Comparison of ENCODE assay signal across 16 cellular contexts in the genomic region with DNA sequence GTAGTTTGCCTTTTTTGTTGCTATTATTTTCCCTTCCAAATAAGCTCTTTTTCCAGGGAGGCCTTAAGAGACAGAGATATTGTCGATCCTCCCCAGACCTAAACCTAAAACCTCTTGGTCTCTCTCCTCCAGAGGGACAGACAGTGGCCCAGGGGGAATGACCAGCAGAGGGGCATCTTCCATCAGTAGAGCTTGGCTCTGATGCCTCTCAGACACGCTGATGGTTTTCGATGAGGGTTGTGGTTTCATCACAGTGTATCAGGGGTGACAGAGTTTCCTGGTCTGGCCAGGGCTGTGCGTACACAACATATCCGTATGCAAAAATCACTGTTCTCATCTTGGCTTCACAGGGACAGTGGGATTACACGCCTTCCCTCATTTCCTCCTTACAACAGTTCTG.
DNase-seq lines count a peak whose midpoint lies in the region; ATAC-seq and TF ChIP-seq lines count a peak whose summit lies in the region.
"Had no signal": no experiment of that assay in that cellular context is flagged by ENCODE, and none has a peak within 500 bp of the region (broad histone marks: within the 10 kb centered on the region; RNA-seq: fewer than 3 reads in every experiment).

No MANE protein-coding gene starts in this region.

- H3K9me3 ChIP-seq in ascending aorta, result no peaks in the 10 kb centered on the region
- H3K9me3 ChIP-seq: BE2C, MG63, Peyer's patch had no signal

- H3K4me1 Mint-ChIP-seq in stimulated activated naive CD8-positive, alpha-beta T cell treated with anti-CD3 and anti-CD28 coated beads, Interleukin-15, amount 100 ng/mL, for 72 hours, result no peaks in the 10 kb centered on the region
- H3K4me1 Mint-ChIP-seq in T-cell, result peaks cover 0 to 8% (median 5%) of the 10 kb centered on the region in 3 donors

- peak; percentile 46 for ATAC-seq in stimulated activated naive CD8-positive, alpha-beta T cell treated with anti-CD3 and anti-CD28 coated beads, Interleukin-15, amount 100 ng/mL, for 72 hours
- no peak for ATAC-seq in stimulated activated naive CD8-positive, alpha-beta T cell treated with anti-CD3 and anti-CD28 coated beads, Interleukin-15, Interleukin-2, amounts not matched to agents 100 U/mL and 50 U/mL, for 24 hours
- ATAC-seq in T-cell (replicated peaks in 1 of 4) (peak in 2 of 4 experiments; percentile 53 to 61), left lobe of liver (peak; percentile 39)

- no peaks in the 10 kb centered on the region for H3K36me3 ChIP-seq in ascending aorta
- H3K36me3 ChIP-seq: BE2C, MG63, Peyer's patch had no signal

- peak overlapping the region in 1 of 2 donors; percentile 81 for H3K27ac Mint-ChIP-seq in stimulated activated naive CD8-positive, alpha-beta T cell treated with anti-CD3 and anti-CD28 coated beads, Interleukin-15, amount 100 ng/mL, for 72 hours
- no peak overlapping the region for H3K27ac Mint-ChIP-seq in T-cell

- no peaks in the 10 kb centered on the region for H3K4me1 ChIP-seq in ascending aorta
- H3K4me1 ChIP-seq: BE2C had no signal

- intact Hi-C loops in ascending aorta (cut with DNase I), result no loop called here

- no peak overlapping the region for H3K27ac ChIP-seq in ascending aorta
- H3K27ac ChIP-seq: KMS-11, Peyer's patch had no signal

- no peak for DNase-seq in stimulated activated naive CD8-positive, alpha-beta T cell treated with anti-CD3 and anti-CD28 coated beads, Interleukin-15, amount 100 ng/mL, for 72 hours
- DNase-seq in stimulated activated naive CD8-positive, alpha-beta T cell treated with anti-CD3 and anti-CD28 coated beads, Interleukin-15, Interleukin-2, amounts not matched to agents 100 U/mL and 50 U/mL, for 24 hours, result no peak
- peak in 24 of 34 experiments; percentile 2 to 40 (median 14) for DNase-seq in T-cell
- no peak for DNase-seq in left lobe of liver (ENCODE audit: low spot score)
- DNase-seq in anterior cingulate cortex (lab: John Stamatoyannopoulos, UW), result no peak
- no peak for DNase-seq in HK-2 (ENCODE audit: unreplicated experiment)
- DNase-seq in ascending aorta (ENCODE audit: low spot score in 2 of 2), result no peak
- DNase-seq: BE2C, DMS 273 treated with DMSO at 0.1 percent for 48 hours, H9, MG63, NCI-H1105, NCI-H1694 treated with DMSO at 0.1 percent for 48 hours, Peyer's patch, SHP77 had no signal

- no peaks in the 10 kb centered on the region for H3K36me3 Mint-ChIP-seq in T-cell

- TF ChIP-seq CTCF in ascending aorta (IDR thresholded peaks at IDR 0.05), result no peak

- no peak overlapping the region for H3K4me3 Mint-ChIP-seq in stimulated activated naive CD8-positive, alpha-beta T cell treated with anti-CD3 and anti-CD28 coated beads, Interleukin-15, amount 100 ng/mL, for 72 hours
- no peak overlapping the region for H3K4me3 Mint-ChIP-seq in T-cell
- H3K4me3 Mint-ChIP-seq: H9 had no signal

- POLR2A ChIA-PET in T-cell (lab: Charles Lee), result interaction anchor here in 1 of 2 donors (0.6 kb wide), 1 partner anchor 10 kb away, joined by 15 read pairs; no protein-coding TSS in a partner anchor

- no peaks in the 10 kb centered on the region for H3K27me3 ChIP-seq in ascending aorta
- H3K27me3 ChIP-seq: BE2C, MG63, Peyer's patch had no signal

- peaks cover 0 to 5% of the 10 kb centered on the region in 2 donors for H3K9me3 Mint-ChIP-seq in stimulated activated naive CD8-positive, alpha-beta T cell treated with anti-CD3 and anti-CD28 coated beads, Interleukin-15, amount 100 ng/mL, for 72 hours
- peaks cover 0 to 2% (median 0%) of the 10 kb centered on the region in 3 donors for H3K9me3 Mint-ChIP-seq in T-cell
- H3K9me3 Mint-ChIP-seq: H9 had no signal

- CTCF ChIA-PET in T-cell (lab: Charles Lee), result no interaction called here

- no peaks in the 10 kb centered on the region for H3K27me3 Mint-ChIP-seq in stimulated activated naive CD8-positive, alpha-beta T cell treated with anti-CD3 and anti-CD28 coated beads, Interleukin-15, amount 100 ng/mL, for 72 hours
- H3K27me3 Mint-ChIP-seq in T-cell, result no peaks in the 10 kb centered on the region

- no peak overlapping the region for H3K4me3 ChIP-seq in ascending aorta
- H3K4me3 ChIP-seq: MG63, Peyer's patch had no signal

Comparison
In these comparisons a context has a peak if more than half of its experiments do, and no peak if none do; other contexts are left out.
1. DNase-seq: peak in T-cell (24 of 34); none in stimulated activated naive CD8-positive, alpha-beta T cell treated with anti-CD3 and anti-CD28 coated beads, Interleukin-15, amount 100 ng/mL, for 72 hours (0 of 2), stimulated activated naive CD8-positive, alpha-beta T cell treated with anti-CD3 and anti-CD28 coated beads, Interleukin-15, Interleukin-2, amounts not matched to agents 100 U/mL and 50 U/mL, for 24 hours (single experiment), left lobe of liver (single experiment), anterior cingulate cortex (0 of 58), HK-2 (single experiment) and ascending aorta (0 of 2).